1 cellular context compared by ENCODE assay signal in genomic region chr17:42072323-42073187, GRCh38.
TF ChIP-seq lines count a peak whose summit lies in the region.

No MANE protein-coding gene starts in this region.

TF ChIP-seq in SK-N-SH, 30 proteins besides CTCF, POLR2A, EP300 and RAD21:
- TF ChIP-seq, protein P1, sequence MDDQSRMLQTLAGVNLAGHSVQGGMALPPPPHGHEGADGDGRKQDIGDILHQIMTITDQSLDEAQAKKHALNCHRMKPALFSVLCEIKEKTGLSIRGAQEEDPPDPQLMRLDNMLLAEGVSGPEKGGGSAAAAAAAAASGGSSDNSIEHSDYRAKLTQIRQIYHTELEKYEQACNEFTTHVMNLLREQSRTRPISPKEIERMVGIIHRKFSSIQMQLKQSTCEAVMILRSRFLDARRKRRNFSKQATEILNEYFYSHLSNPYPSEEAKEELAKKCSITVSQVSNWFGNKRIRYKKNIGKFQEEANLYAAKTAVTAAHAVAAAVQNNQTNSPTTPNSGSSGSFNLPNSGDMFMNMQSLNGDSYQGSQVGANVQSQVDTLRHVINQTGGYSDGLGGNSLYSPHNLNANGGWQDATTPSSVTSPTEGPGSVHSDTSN (IDR thresholded peaks at IDR 0.05) = no peak
- TF ChIP-seq POLR2AphosphoS5 (IDR thresholded peaks at IDR 0.05; ENCODE audit: low read depth, low read length) = no peak
- no peak for TF ChIP-seq REST (IDR thresholded peaks at IDR 0.05; ENCODE audit: low read depth, low read length)
